1 cellular context compared by ENCODE assay signal in genomic region chr12:57109207-57110160, GRCh38.
TF ChIP-seq lines count a peak whose summit lies in the region.

No MANE protein-coding gene starts in this region.

TF ChIP-seq in GM23338, 12 proteins besides CTCF, POLR2A, EP300 and RAD21 (continued from another document):
- TF ChIP-seq ZNF462 (CRISPR knock-in tag; IDR thresholded peaks at IDR 0.05) (no peak), ETS1 (IDR thresholded peaks at IDR 0.05) (no peak), EZH2phosphoT487 (IDR thresholded peaks at IDR 0.05; ENCODE audit: unreplicated experiment) (no peak), ZNF331 (CRISPR knock-in tag; IDR thresholded peaks at IDR 0.05; ENCODE audit: low read depth) (no peak), JUNB (IDR thresholded peaks at IDR 0.05; ENCODE audit: unreplicated experiment) (no peak), NANOG (IDR thresholded peaks at IDR 0.05; ENCODE audit: borderline replicate concordance) (no peak), ZNF114 (CRISPR knock-in tag; IDR thresholded peaks at IDR 0.05) (no peak), CREB1 (CRISPR knock-in tag; IDR thresholded peaks at IDR 0.05; ENCODE audit: low read depth) (no peak), POLR2AphosphoS5 (IDR thresholded peaks at IDR 0.05; ENCODE audit: low read depth) (no peak), STAT1 (IDR thresholded peaks at IDR 0.05; ENCODE audit: unreplicated experiment) (no peak)
